In genomic region chr2:30798536-30798991, GRCh38 we compare ENCODE assay signal across 14 cellular contexts. TPM values are rescaled to one million over a fixed set of nuclear protein-coding genes. Genes with fewer than 3 reads are reported as not detected.
DNase-seq lines count a peak whose midpoint lies in the region; ATAC-seq and TF ChIP-seq lines count a peak whose summit lies in the region.
"Had no signal": no experiment of that assay in that cellular context is flagged by ENCODE, and none has a peak within 500 bp of the region (broad histone marks: within the 10 kb centered on the region; RNA-seq: fewer than 3 reads in every experiment).

No MANE protein-coding gene starts in this region.

- H3K9me3 Mint-ChIP-seq in activated CD4-positive, alpha-beta T cell treated with anti-CD3 and anti-CD28 coated beads, Interleukin-2, amount 10 ng/mL, durations not matched to agents 24 days and 14 days: no peaks in the 10 kb centered on the region
- H3K9me3 Mint-ChIP-seq in endothelial cell (ENCODE audit: unreplicated experiment): no peaks in the 10 kb centered on the region
- H3K9me3 Mint-ChIP-seq in naive thymus-derived CD8-positive, alpha-beta T cell: no peaks in the 10 kb centered on the region

- peak; percentile 59 for DNase-seq in activated CD4-positive, alpha-beta T cell treated with anti-CD3 and anti-CD28 coated beads, Interleukin-2, amount 10 ng/mL, durations not matched to agents 24 days and 14 days
- no peak for DNase-seq in activated CD4-positive, alpha-beta T cell treated with anti-CD3 and anti-CD28 coated beads, Interleukin-2, amount 50 U/mL, for 1 hour
- peak; percentile 49 for DNase-seq in NCI-H1417 treated with DMSO at 0.1 percent for 48 hours (lab: John Stamatoyannopoulos, UW)
- peak; percentile 40 for DNase-seq in endothelial cell (ENCODE audit: low spot score)
- peak; percentile 98 for DNase-seq in renal cortical epithelial cell (ENCODE audit: low read depth)
- no peak for DNase-seq in HuH-7 (ENCODE audit: low spot score)
- DNase-seq in naive thymus-derived CD8-positive, alpha-beta T cell: no peak
- DNase-seq: GF-D8, head of caudate nucleus, NCI-H1105 treated with DMSO at 0.1 percent for 48 hours, Peyer's patch had no signal

- H3K27me3 Mint-ChIP-seq in activated CD4-positive, alpha-beta T cell treated with anti-CD3 and anti-CD28 coated beads, Interleukin-2, amount 10 ng/mL, durations not matched to agents 24 days and 14 days: peaks cover 11% of the 10 kb centered on the region
- H3K27me3 Mint-ChIP-seq in endothelial cell (ENCODE audit: unreplicated experiment): peaks cover 12% of the 10 kb centered on the region
- H3K27me3 Mint-ChIP-seq in naive thymus-derived CD8-positive, alpha-beta T cell: no peaks in the 10 kb centered on the region

- ATAC-seq in naive thymus-derived CD8-positive, alpha-beta T cell: no peak
- ATAC-seq in HG02852 (IDR thresholded peaks at IDR 0.05; ENCODE audit: unreplicated experiment): no peak

- no peaks in the 10 kb centered on the region for H3K36me3 Mint-ChIP-seq in activated CD4-positive, alpha-beta T cell treated with anti-CD3 and anti-CD28 coated beads, Interleukin-2, amount 10 ng/mL, durations not matched to agents 24 days and 14 days (ENCODE audit: low read depth)
- peaks cover 4% of the 10 kb centered on the region for H3K36me3 Mint-ChIP-seq in endothelial cell (ENCODE audit: low read depth, unreplicated experiment)
- no peaks in the 10 kb centered on the region for H3K36me3 Mint-ChIP-seq in naive thymus-derived CD8-positive, alpha-beta T cell

- no peak overlapping the region for H3K27ac Mint-ChIP-seq in activated CD4-positive, alpha-beta T cell treated with anti-CD3 and anti-CD28 coated beads, Interleukin-2, amount 10 ng/mL, durations not matched to agents 24 days and 14 days
- peak overlapping the region; percentile 97 for H3K27ac Mint-ChIP-seq in endothelial cell (ENCODE audit: unreplicated experiment)
- H3K27ac Mint-ChIP-seq in naive thymus-derived CD8-positive, alpha-beta T cell: peak overlapping the region in 5 of 10 donors; percentile 27 to 58 (median 44)

- intact Hi-C loops in activated CD4-positive, alpha-beta T cell treated with anti-CD3 and anti-CD28 coated beads, Interleukin-2, amount 10 ng/mL, durations not matched to agents 24 days and 14 days (cut with micrococcal nuclease): no loop called here

- POLR2A ChIA-PET in naive thymus-derived CD8-positive, alpha-beta T cell (lab: Charles Lee): no interaction called here

- H3K4me1 Mint-ChIP-seq in activated CD4-positive, alpha-beta T cell treated with anti-CD3 and anti-CD28 coated beads, Interleukin-2, amount 10 ng/mL, durations not matched to agents 24 days and 14 days: peaks cover 7% of the 10 kb centered on the region
- peaks cover 21% of the 10 kb centered on the region for H3K4me1 Mint-ChIP-seq in endothelial cell (ENCODE audit: unreplicated experiment)
- H3K4me1 Mint-ChIP-seq in naive thymus-derived CD8-positive, alpha-beta T cell: peaks cover 4 to 15% (median 11%) of the 10 kb centered on the region in 4 donors

- H3K4me3 Mint-ChIP-seq in activated CD4-positive, alpha-beta T cell treated with anti-CD3 and anti-CD28 coated beads, Interleukin-2, amount 10 ng/mL, durations not matched to agents 24 days and 14 days: no peak overlapping the region
- peak overlapping the region; percentile 29 for H3K4me3 Mint-ChIP-seq in endothelial cell (ENCODE audit: unreplicated experiment)
- peak overlapping the region in 1 of 10 donors; percentile 42 for H3K4me3 Mint-ChIP-seq in naive thymus-derived CD8-positive, alpha-beta T cell

- no peak for TF ChIP-seq CTCF in endothelial cell (IDR thresholded peaks at IDR 0.05; ENCODE audit: unreplicated experiment)

RNA-seq across cellular contexts. Expression of gene CAPN13, which starts 8.7 kb away (rescaled TPM):
- not detected in 2 replicates for total RNA-seq in activated CD4-positive, alpha-beta T cell treated with anti-CD3 and anti-CD28 coated beads, Interleukin-2, amount 10 ng/mL, durations not matched to agents 24 days and 14 days
- total RNA-seq in endothelial cell (ENCODE audit: unreplicated experiment): 0.44 TPM
- 0.17 and 1.8 TPM in 2 replicates for total RNA-seq in renal cortical epithelial cell
- total RNA-seq in naive thymus-derived CD8-positive, alpha-beta T cell: not detected
- polyA plus RNA-seq in naive thymus-derived CD8-positive, alpha-beta T cell: not detected
- total RNA-seq: skeletal muscle tissue; T-helper 2 cell treated with Interferon-gamma antibody and Interleukin-4, amounts not matched to agents 100 ng/mL and 5 ng/mL, for 36 hours had no signal

Comparison
In these comparisons a context has a peak if more than half of its experiments do, and no peak if none do; other contexts are left out.
1. DNase-seq: peak in activated CD4-positive, alpha-beta T cell treated with anti-CD3 and anti-CD28 coated beads, Interleukin-2, amount 10 ng/mL, durations not matched to agents 24 days and 14 days (single experiment), NCI-H1417 treated with DMSO at 0.1 percent for 48 hours (single experiment), endothelial cell (single experiment) and renal cortical epithelial cell (single experiment); none in activated CD4-positive, alpha-beta T cell treated with anti-CD3 and anti-CD28 coated beads, Interleukin-2, amount 50 U/mL, for 1 hour (single experiment), HuH-7 (single experiment) and naive thymus-derived CD8-positive, alpha-beta T cell (0 of 10).